8 cellular contexts compared by ENCODE assay signal in the genomic region with DNA sequence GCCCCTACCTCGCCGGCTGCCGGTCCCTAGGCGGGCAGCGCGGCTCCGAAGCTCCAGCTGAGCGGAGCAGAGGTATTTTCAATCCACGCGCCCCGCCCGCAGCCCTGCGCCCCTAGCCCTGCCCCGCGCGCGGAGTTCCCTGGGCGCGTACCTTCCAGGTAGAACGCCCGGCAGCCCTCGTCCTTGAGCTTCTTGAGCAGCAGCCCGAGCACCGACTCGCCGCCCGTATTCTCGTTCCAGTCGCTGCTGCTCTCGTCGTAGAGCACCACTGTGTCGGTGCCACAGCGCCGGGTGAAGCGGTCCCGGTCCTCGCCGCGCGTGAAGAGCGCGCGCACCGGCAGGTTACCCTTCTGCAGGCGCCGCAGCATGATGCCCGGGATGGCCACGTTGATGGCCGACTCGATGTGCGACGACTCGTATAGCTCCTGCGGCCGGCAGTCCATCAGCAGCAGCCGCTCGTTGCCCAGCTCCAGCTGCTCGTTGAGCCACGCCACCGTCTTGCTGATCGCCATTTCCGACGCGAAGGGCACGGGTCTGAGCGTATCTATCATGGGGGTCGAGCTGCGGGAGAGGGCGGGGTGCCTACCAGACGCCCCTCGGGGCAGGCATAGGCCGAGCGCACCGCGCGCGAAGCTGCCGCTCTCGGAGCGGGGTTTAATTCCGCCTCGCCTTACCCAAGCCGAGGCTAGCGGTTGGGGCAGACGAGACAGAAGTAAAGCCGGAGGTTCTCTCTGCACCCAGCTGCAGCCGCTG. TPM values are rescaled to one million over a fixed set of nuclear protein-coding genes. Genes with fewer than 3 reads are reported as not detected.
A peak's percentile ranks its signal among the peaks of the same experiment; 100 is the strongest.
DNase-seq lines count a peak whose midpoint lies in the region; ATAC-seq, FAIRE-seq and TF ChIP-seq lines count a peak whose summit lies in the region.

No MANE protein-coding gene starts in this region.

- H3K9ac ChIP-seq in KMS-11, result peak overlapping the region; percentile 87

- H3K9me3 ChIP-seq in A549 (no peaks in the 10 kb centered on the region), ectodermal cell (ENCODE audit: control insufficient read depth, low read length) (no peaks in the 10 kb centered on the region), mononuclear cell (ENCODE audit: low read depth, low read length) (no peaks in the 10 kb centered on the region)

- peak; percentile 32 to 54 for DNase-seq in A549 (ENCODE audit: low read depth in 1 of 2, low spot score in 1 of 2)
- peak; percentile 42 for DNase-seq in activated CD4-positive, alpha-beta T cell treated with anti-CD3 and anti-CD28 coated beads, Interleukin-2, amount 50 U/mL, for 1 hour
- DNase-seq in NCI-H446 (lab: John Stamatoyannopoulos, UW), result no peak

- TF ChIP-seq CTCF in A549 (IDR thresholded peaks at IDR 0.05), result no peak
- TF ChIP-seq CTCF in KMS-11 (conservative IDR thresholded peaks at IDR 0.05; ENCODE audit: low read depth, low read length), result no peak

- TF ChIP-seq RAD21 in A549 (conservative IDR thresholded peaks at IDR 0.05 in 1 of 2, IDR thresholded peaks at IDR 0.05 in 1 of 2), result no peak

- POLR2A ChIA-PET in A549 (lab: Yijun Ruan, JAX), result interaction anchor here (0.7 to 3.9 kb wide), 30 partner anchors 13 to 357 kb away, joined by 3 to 42 read pairs (median 4); a partner anchor contains a TSS

- H4K20me1 ChIP-seq in KMS-11 (ENCODE audit: insufficient read depth), result no peaks in the 10 kb centered on the region

- H3K27me3 ChIP-seq in KMS-11 (ENCODE audit: insufficient read depth, low read depth) (no peaks in the 10 kb centered on the region), ectodermal cell (ENCODE audit: control insufficient read depth, insufficient read depth, low read length, poor library complexity, severe bottlenecking) (peaks cover 78% of the 10 kb centered on the region), mononuclear cell (ENCODE audit: insufficient read depth, low read length) (no peaks in the 10 kb centered on the region)

- peaks cover 23% of the 10 kb centered on the region for H3K4me1 ChIP-seq in A549
- H3K4me1 ChIP-seq in KMS-11 (ENCODE audit: low read depth, poor library complexity, severe bottlenecking), result peaks cover 35% of the 10 kb centered on the region
- peaks cover 52% of the 10 kb centered on the region for H3K4me1 ChIP-seq in ectodermal cell (ENCODE audit: control insufficient read depth, insufficient read depth, low read length)
- H3K4me1 ChIP-seq in mononuclear cell (ENCODE audit: insufficient read depth, low read length), result peaks cover 74% of the 10 kb centered on the region

- peak; percentile 7 to 11 for ATAC-seq in A549
- ATAC-seq in GM19023 (IDR thresholded peaks at IDR 0.05; ENCODE audit: unreplicated experiment), result peak; percentile 19

- H3K36me3 ChIP-seq in KMS-11 (ENCODE audit: insufficient read depth) (peaks cover 12% of the 10 kb centered on the region; the same call in 1 of the 2 replicates), ectodermal cell (ENCODE audit: control insufficient read depth, insufficient read depth, low read length) (peaks cover 5% of the 10 kb centered on the region)

- no peak for TF ChIP-seq EP300 in A549 (IDR thresholded peaks at IDR 0.05)

- TF ChIP-seq POLR2A in A549 (IDR thresholded peaks at IDR 0.05; ENCODE audit: low read length), result no peak; the same call in 1 of the 2 replicates

- H3K4me2 ChIP-seq in A549 (peak overlapping the region; percentile 82), KMS-11 (peak overlapping the region; percentile 88)

- CTCF ChIA-PET in A549 (lab: Yijun Ruan, JAX), result interaction anchor here (0.6 to 3.0 kb wide), 9 partner anchors 104 to 334 kb away, joined by 3 to 11 read pairs (median 3); no protein-coding TSS in a partner anchor

- H3K4me3 ChIP-seq in A549 (peak overlapping the region; percentile 70), KMS-11 (IDR thresholded peaks at IDR 0.05; ENCODE audit: insufficient read depth, low read depth, low read length) (no peak overlapping the region), ectodermal cell (ENCODE audit: insufficient read depth, low read depth, low read length) (peak overlapping the region; percentile 60), mononuclear cell (ENCODE audit: low read length) (peak overlapping the region; percentile 90)

- peaks cover 54% of the 10 kb centered on the region for H3K79me2 ChIP-seq in KMS-11 (ENCODE audit: insufficient read depth, low read depth)

- WGBS in A549 (ENCODE audit: missing lambda C conversion rate), result 2% methylated on average over 49 of the region's 87 CpGs
- WGBS in ectodermal cell, 2 experiments, result 1% methylated on average over 87 of the region's 87 CpGs

- H3K27ac ChIP-seq in A549 (peak overlapping the region; percentile 98 to 99), KMS-11 (peak overlapping the region; percentile 99), ectodermal cell (ENCODE audit: insufficient read depth, low read depth, low read length, poor library complexity, severe bottlenecking) (peak overlapping the region; percentile 96), temporal lobe (ENCODE audit: low read depth, low read length) (peak overlapping the region; percentile 79)

- 0 out of 2 replicates have a peak overlapping the region, but pooled peaks have one; percentile 10 for H2AFZ ChIP-seq in KMS-11 (ENCODE audit: low read depth)

- no peak for FAIRE-seq in A549 (lab: Jason Lieb, UNC)

TF ChIP-seq in A549, 52 proteins besides CTCF, POLR2A, EP300 and RAD21:
- TF ChIP-seq GATA3 (IDR thresholded peaks at IDR 0.05; ENCODE audit: borderline replicate concordance), result no peak
- TF ChIP-seq, protein P1, sequence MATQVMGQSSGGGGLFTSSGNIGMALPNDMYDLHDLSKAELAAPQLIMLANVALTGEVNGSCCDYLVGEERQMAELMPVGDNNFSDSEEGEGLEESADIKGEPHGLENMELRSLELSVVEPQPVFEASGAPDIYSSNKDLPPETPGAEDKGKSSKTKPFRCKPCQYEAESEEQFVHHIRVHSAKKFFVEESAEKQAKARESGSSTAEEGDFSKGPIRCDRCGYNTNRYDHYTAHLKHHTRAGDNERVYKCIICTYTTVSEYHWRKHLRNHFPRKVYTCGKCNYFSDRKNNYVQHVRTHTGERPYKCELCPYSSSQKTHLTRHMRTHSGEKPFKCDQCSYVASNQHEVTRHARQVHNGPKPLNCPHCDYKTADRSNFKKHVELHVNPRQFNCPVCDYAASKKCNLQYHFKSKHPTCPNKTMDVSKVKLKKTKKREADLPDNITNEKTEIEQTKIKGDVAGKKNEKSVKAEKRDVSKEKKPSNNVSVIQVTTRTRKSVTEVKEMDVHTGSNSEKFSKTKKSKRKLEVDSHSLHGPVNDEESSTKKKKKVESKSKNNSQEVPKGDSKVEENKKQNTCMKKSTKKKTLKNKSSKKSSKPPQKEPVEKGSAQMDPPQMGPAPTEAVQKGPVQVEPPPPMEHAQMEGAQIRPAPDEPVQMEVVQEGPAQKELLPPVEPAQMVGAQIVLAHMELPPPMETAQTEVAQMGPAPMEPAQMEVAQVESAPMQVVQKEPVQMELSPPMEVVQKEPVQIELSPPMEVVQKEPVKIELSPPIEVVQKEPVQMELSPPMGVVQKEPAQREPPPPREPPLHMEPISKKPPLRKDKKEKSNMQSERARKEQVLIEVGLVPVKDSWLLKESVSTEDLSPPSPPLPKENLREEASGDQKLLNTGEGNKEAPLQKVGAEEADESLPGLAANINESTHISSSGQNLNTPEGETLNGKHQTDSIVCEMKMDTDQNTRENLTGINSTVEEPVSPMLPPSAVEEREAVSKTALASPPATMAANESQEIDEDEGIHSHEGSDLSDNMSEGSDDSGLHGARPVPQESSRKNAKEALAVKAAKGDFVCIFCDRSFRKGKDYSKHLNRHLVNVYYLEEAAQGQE (IDR thresholded peaks at IDR 0.05), result 0 out of 2 replicates have a peak, but pooled peaks have one; percentile 24
- TF ChIP-seq HDAC2 (IDR thresholded peaks at IDR 0.05), result 0 out of 2 replicates have a peak, but pooled peaks have one; percentile 74
- TF ChIP-seq, protein P2, sequence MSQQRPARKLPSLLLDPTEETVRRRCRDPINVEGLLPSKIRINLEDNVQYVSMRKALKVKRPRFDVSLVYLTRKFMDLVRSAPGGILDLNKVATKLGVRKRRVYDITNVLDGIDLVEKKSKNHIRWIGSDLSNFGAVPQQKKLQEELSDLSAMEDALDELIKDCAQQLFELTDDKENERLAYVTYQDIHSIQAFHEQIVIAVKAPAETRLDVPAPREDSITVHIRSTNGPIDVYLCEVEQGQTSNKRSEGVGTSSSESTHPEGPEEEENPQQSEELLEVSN (IDR thresholded peaks at IDR 0.05; ENCODE audit: borderline replicate concordance, low read depth), result peak; percentile 85
- TF ChIP-seq, protein P3, sequence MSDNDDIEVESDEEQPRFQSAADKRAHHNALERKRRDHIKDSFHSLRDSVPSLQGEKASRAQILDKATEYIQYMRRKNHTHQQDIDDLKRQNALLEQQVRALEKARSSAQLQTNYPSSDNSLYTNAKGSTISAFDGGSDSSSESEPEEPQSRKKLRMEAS (IDR thresholded peaks at IDR 0.05), result peak; percentile 85
TF ChIP-seq in A549: peak in this region for 4.

RNA-seq across cellular contexts. Expression of a gene that starts 0.6 kb away (rescaled TPM):
- polyA plus RNA-seq in A549 (2011; rRNA removed), result 27.0 and 31.4 TPM in 2 replicates
- polyA plus RNA-seq in A549 (2012; cell fraction: cytosol; rRNA removed), result 33.9 and 35.4 TPM in 2 replicates
- 59.3 and 116 TPM in 2 replicates for polyA plus RNA-seq in A549 (2012; cell fraction: nucleus; rRNA removed)
- 2.5 to 3.8 TPM (median 3.5 TPM) in 3 replicates for polyA plus RNA-seq in A549 (2017; fragmentation: RNase III; extraction: RNeasy Plus Mini Kit Qiagen cat#74134 plus additional on column Dnase treatment)
- polyA minus RNA-seq in A549 (2011; rRNA and poly(A)+ RNA removed), result 56.1 and 60.4 TPM in 2 replicates
- polyA plus RNA-seq in ectodermal cell (2013, experiment 1 of 4), result 19.8 TPM
- polyA plus RNA-seq in ectodermal cell (2013, experiment 2 of 4), result 12.0 TPM
- 19.8 TPM for polyA plus RNA-seq in ectodermal cell (2013, experiment 3 of 4)
- 11.8 TPM for polyA plus RNA-seq in ectodermal cell (2013, experiment 4 of 4)
- total RNA-seq in mononuclear cell, result 375 TPM
- total RNA-seq in temporal lobe, result 23.4 TPM

Comparison
In these comparisons a context has a peak if more than half of its experiments do, and no peak if none do; other contexts are left out.
1. DNase-seq: peak in A549 (2 of 2) and activated CD4-positive, alpha-beta T cell treated with anti-CD3 and anti-CD28 coated beads, Interleukin-2, amount 50 U/mL, for 1 hour (single experiment); none in NCI-H446 (0 of 2).
2. RNA of a gene that starts 0.6 kb away (total RNA-seq): 375 TPM in mononuclear cell (single experiment); 23.4 TPM in temporal lobe (single experiment); every median in the first group is over 10 times any median in the second.
3. Peak in every context shown above with its lines, with median percentiles within 50 percentile points of each other: H3K27ac ChIP-seq.